9 cellular contexts compared by ENCODE assay signal in genomic region chr7:76591033-76591432, GRCh38. TPM values are rescaled to one million over a fixed set of nuclear protein-coding genes. Genes with fewer than 3 reads are reported as not detected.
"Had no signal": no experiment of that assay in that cellular context is flagged by ENCODE, and none has a peak within 500 bp of the region (broad histone marks: within the 10 kb centered on the region; RNA-seq: fewer than 3 reads in every experiment).

No MANE protein-coding gene starts in this region.

RNA-seq across cellular contexts. Expression of gene SPDYE16, which starts 47.9 kb away (rescaled TPM):
- total RNA-seq: chondrocyte, dermis blood vessel endothelial cell, esophagus squamous epithelium, mucosa of gallbladder, occipital lobe, pulmonary artery endothelial cell, stomach, urinary bladder had no signal
- polyA plus RNA-seq: mammary epithelial cell had no signal
